ENCODE assay signal across 8 cellular contexts in the genomic region with DNA sequence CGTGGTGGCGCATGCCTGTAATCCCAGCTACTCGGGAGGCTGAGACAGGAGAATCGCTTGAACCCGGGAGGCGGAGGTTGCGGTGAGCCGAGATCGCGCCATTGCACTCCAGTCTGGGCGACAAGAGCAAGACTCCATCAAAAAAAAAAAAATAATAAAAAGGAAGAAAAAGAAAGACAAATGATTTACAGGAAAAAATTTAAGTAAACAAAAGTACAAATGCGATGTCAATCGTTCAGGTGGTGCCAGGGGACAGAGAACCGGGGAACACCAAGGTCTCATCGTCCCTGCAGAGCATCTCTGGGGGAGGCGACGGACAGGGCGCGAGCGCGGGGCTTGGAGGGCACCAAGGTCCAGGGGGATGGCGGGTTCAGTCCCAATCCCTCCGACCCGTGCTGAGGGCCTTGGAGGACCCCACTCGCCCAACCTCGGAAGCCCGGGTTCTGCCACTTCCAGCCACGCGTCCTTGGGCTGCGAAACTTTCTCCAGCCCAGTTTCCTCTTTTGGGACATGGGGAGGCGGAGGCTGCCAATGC. TPM values are rescaled to one million over a fixed set of nuclear protein-coding genes. Genes with fewer than 3 reads are reported as not detected.
A peak's percentile ranks its signal among the peaks of the same experiment; 100 is the strongest.
DNase-seq lines count a peak whose midpoint lies in the region; ATAC-seq and TF ChIP-seq lines count a peak whose summit lies in the region.

No MANE protein-coding gene starts in this region.

- H3K36me3 Mint-ChIP-seq in CD8-positive, alpha-beta T cell: peaks cover 29% of the 10 kb centered on the region
- H3K36me3 Mint-ChIP-seq in HFFc6 (ENCODE audit: low read depth): peaks cover 29% of the 10 kb centered on the region
- peaks cover 37% of the 10 kb centered on the region for H3K36me3 Mint-ChIP-seq in activated CD8-positive, alpha-beta T cell treated with anti-CD3 and anti-CD28 coated beads, Interleukin-2, amount 10 ng/mL, durations not matched to agents 7 days and 5 days (ENCODE audit: low read depth)

- no peaks in the 10 kb centered on the region for H3K9me3 ChIP-seq in CD8-positive, alpha-beta T cell (ENCODE audit: low read length)
- no peaks in the 10 kb centered on the region for H3K9me3 ChIP-seq in hepatocyte (ENCODE audit: low read depth)
- H3K9me3 ChIP-seq in smooth muscle cell (replicated peaks; ENCODE audit: low read depth): no peaks in the 10 kb centered on the region

- H3K27ac Mint-ChIP-seq in CD8-positive, alpha-beta T cell: peak overlapping the region; percentile 98
- peak overlapping the region; percentile 97 for H3K27ac Mint-ChIP-seq in HFFc6
- H3K27ac Mint-ChIP-seq in activated CD8-positive, alpha-beta T cell treated with anti-CD3 and anti-CD28 coated beads, Interleukin-2, amount 10 ng/mL, durations not matched to agents 7 days and 5 days: peak overlapping the region; percentile 99

- intact Hi-C loops in CD8-positive, alpha-beta T cell (cut with DNase I, micrococcal nuclease): loop anchor here (1.0 kb wide), 3 partner anchors 29 to 424 kb away; a partner anchor contains a TSS

- peaks cover 35% of the 10 kb centered on the region for H3K4me1 Mint-ChIP-seq in CD8-positive, alpha-beta T cell (ENCODE audit: low read depth)
- peaks cover 36% of the 10 kb centered on the region for H3K4me1 Mint-ChIP-seq in HFFc6 (ENCODE audit: low read depth)
- peaks cover 32% of the 10 kb centered on the region for H3K4me1 Mint-ChIP-seq in activated CD8-positive, alpha-beta T cell treated with anti-CD3 and anti-CD28 coated beads, Interleukin-2, amount 10 ng/mL, durations not matched to agents 7 days and 5 days (ENCODE audit: low read depth)

- POLR2A ChIA-PET in CD8-positive, alpha-beta T cell (lab: Charles Lee): interaction anchor here (1.0 to 3.3 kb wide), 8 partner anchors 11 to 80 kb away, joined by 3 to 25 read pairs (median 5); a partner anchor contains a TSS
- POLR2A ChIA-PET in activated CD8-positive, alpha-beta T cell treated with anti-CD3 and anti-CD28 coated beads, Interleukin-2, amount 10 ng/mL, durations not matched to agents 7 days and 5 days (lab: Charles Lee): interaction anchor here (1.0 to 3.9 kb wide), 15 partner anchors 10 to 1345 kb away, joined by 3 to 21 read pairs (median 5); a partner anchor contains a TSS

- H3K27me3 Mint-ChIP-seq in CD8-positive, alpha-beta T cell (ENCODE audit: low read depth): no peaks in the 10 kb centered on the region
- peaks cover 7% of the 10 kb centered on the region for H3K27me3 Mint-ChIP-seq in HFFc6 (ENCODE audit: insufficient read depth)
- H3K27me3 Mint-ChIP-seq in activated CD8-positive, alpha-beta T cell treated with anti-CD3 and anti-CD28 coated beads, Interleukin-2, amount 10 ng/mL, durations not matched to agents 7 days and 5 days (ENCODE audit: low read depth): peaks cover 2% of the 10 kb centered on the region

- DNase-seq in CD8-positive, alpha-beta T cell: peak in 1 of 7 experiments; percentile 5
- DNase-seq in HFFc6 (no peak), hepatocyte (ENCODE audit: low spot score) (no peak), smooth muscle cell (lab: John Stamatoyannopoulos, UW; ENCODE audit: unreplicated experiment) (no peak), hippocampal formation (lab: John Stamatoyannopoulos, UW) (no peak)
- peak; percentile 53 for DNase-seq in activated CD8-positive, alpha-beta T cell treated with anti-CD3 and anti-CD28 coated beads, Interleukin-2, amount 10 ng/mL, durations not matched to agents 7 days and 5 days

- peaks cover 28% of the 10 kb centered on the region for H3K4me1 ChIP-seq in CD8-positive, alpha-beta T cell (ENCODE audit: insufficient read depth, low read length)
- peaks cover 26% of the 10 kb centered on the region for H3K4me1 ChIP-seq in hepatocyte (ENCODE audit: insufficient read depth)
- peaks cover 11% of the 10 kb centered on the region for H3K4me1 ChIP-seq in smooth muscle cell (ENCODE audit: low read depth)

- H3K79me2 ChIP-seq in hepatocyte (peaks cover 37% of the 10 kb centered on the region), smooth muscle cell (ENCODE audit: low read depth) (peaks cover 43% of the 10 kb centered on the region)

- peaks cover 20% of the 10 kb centered on the region for H3K36me3 ChIP-seq in CD8-positive, alpha-beta T cell (ENCODE audit: insufficient read depth, low read length)
- H3K36me3 ChIP-seq in hepatocyte (replicated peaks; ENCODE audit: insufficient read depth, low read depth): no peaks in the 10 kb centered on the region
- H3K36me3 ChIP-seq in smooth muscle cell (ENCODE audit: low read depth): peaks cover 3% of the 10 kb centered on the region

- peak overlapping the region; percentile 91 for H3K4me2 ChIP-seq in hepatocyte
- peak overlapping the region; percentile 95 for H3K4me2 ChIP-seq in smooth muscle cell

- peaks cover 18% of the 10 kb centered on the region for H3F3A ChIP-seq in smooth muscle cell (ENCODE audit: low read depth)

- H2AFZ ChIP-seq in hepatocyte (peak overlapping the region; percentile 77), smooth muscle cell (ENCODE audit: low read depth) (peak overlapping the region; percentile 28)

- WGBS in hepatocyte (ENCODE audit: low lambda C conversion rate, missing lambda C conversion rate): 34% methylated on average over 28 of the region's 31 CpGs
- 28% methylated on average over 28 of the region's 31 CpGs for WGBS in smooth muscle cell (ENCODE audit: low lambda C conversion rate)

- H3K9me2 ChIP-seq in hepatocyte (replicated peaks; ENCODE audit: insufficient read depth): no peaks in the 10 kb centered on the region

- peak overlapping the region; percentile 4 for H3K9ac ChIP-seq in smooth muscle cell (ENCODE audit: low read depth)

- peak overlapping the region; percentile 98 for H3K4me3 Mint-ChIP-seq in CD8-positive, alpha-beta T cell
- peak overlapping the region; percentile 96 for H3K4me3 Mint-ChIP-seq in HFFc6
- H3K4me3 Mint-ChIP-seq in activated CD8-positive, alpha-beta T cell treated with anti-CD3 and anti-CD28 coated beads, Interleukin-2, amount 10 ng/mL, durations not matched to agents 7 days and 5 days: peak overlapping the region; percentile 96

- CTCF ChIA-PET in CD8-positive, alpha-beta T cell (lab: Charles Lee): interaction anchor here (1.1 to 1.2 kb wide), 2 partner anchors 10 to 127 kb away, joined by 3 to 4 read pairs; no protein-coding TSS in a partner anchor
- CTCF ChIA-PET in activated CD8-positive, alpha-beta T cell treated with anti-CD3 and anti-CD28 coated beads, Interleukin-2, amount 10 ng/mL, durations not matched to agents 7 days and 5 days (lab: Charles Lee): interaction anchor here (0.9 to 1.5 kb wide), 3 partner anchors 31 to 83 kb away, joined by 3 to 6 read pairs (median 4); no protein-coding TSS in a partner anchor

- H3K9me3 Mint-ChIP-seq in CD8-positive, alpha-beta T cell: no peaks in the 10 kb centered on the region
- peaks cover 4% of the 10 kb centered on the region for H3K9me3 Mint-ChIP-seq in HFFc6
- H3K9me3 Mint-ChIP-seq in activated CD8-positive, alpha-beta T cell treated with anti-CD3 and anti-CD28 coated beads, Interleukin-2, amount 10 ng/mL, durations not matched to agents 7 days and 5 days (ENCODE audit: insufficient read depth): no peaks in the 10 kb centered on the region

- no peaks in the 10 kb centered on the region for H3K27me3 ChIP-seq in CD8-positive, alpha-beta T cell (ENCODE audit: insufficient read depth, low read length)
- H3K27me3 ChIP-seq in hepatocyte: no peaks in the 10 kb centered on the region
- no peaks in the 10 kb centered on the region for H3K27me3 ChIP-seq in smooth muscle cell (ENCODE audit: low read depth)

- no peak for TF ChIP-seq CTCF in CD8-positive, alpha-beta T cell (IDR thresholded peaks at IDR 0.05)
- TF ChIP-seq CTCF in HFFc6 (IDR thresholded peaks at IDR 0.05): no peak
- TF ChIP-seq CTCF in hepatocyte (IDR thresholded peaks at IDR 0.05; ENCODE audit: poor library complexity): no peak
- no peak for TF ChIP-seq CTCF in smooth muscle cell (IDR thresholded peaks at IDR 0.05; ENCODE audit: borderline replicate concordance, insufficient read depth, poor library complexity, severe bottlenecking)

- peak overlapping the region; percentile 65 for H3K4me3 ChIP-seq in CD8-positive, alpha-beta T cell (ENCODE audit: low read depth, low read length)
- peak overlapping the region; percentile 68 for H3K4me3 ChIP-seq in hepatocyte
- H3K4me3 ChIP-seq in smooth muscle cell: peak overlapping the region; percentile 99

- no peak for ATAC-seq in CD8-positive, alpha-beta T cell
- ATAC-seq in activated CD8-positive, alpha-beta T cell treated with anti-CD3 and anti-CD28 coated beads, Interleukin-2, amount 10 ng/mL, durations not matched to agents 7 days and 5 days: peak; percentile 13
- ATAC-seq in HG02571 (IDR thresholded peaks at IDR 0.05; ENCODE audit: unreplicated experiment): no peak
- ATAC-seq in GM18909 (IDR thresholded peaks at IDR 0.05; ENCODE audit: poor library complexity, unreplicated experiment): no peak

- peak overlapping the region; percentile 80 for H3K27ac ChIP-seq in CD8-positive, alpha-beta T cell (ENCODE audit: low read depth, low read length)
- H3K27ac ChIP-seq in hepatocyte (peak overlapping the region; percentile 43), smooth muscle cell (ENCODE audit: low read depth) (no peak overlapping the region)

- peaks cover 37% of the 10 kb centered on the region for H4K20me1 ChIP-seq in hepatocyte (ENCODE audit: insufficient read depth, poor library complexity, severe bottlenecking)
- H4K20me1 ChIP-seq in smooth muscle cell (ENCODE audit: low read depth): peaks cover 36% of the 10 kb centered on the region

RNA-seq across cellular contexts. Expression of a gene that starts 0.6 kb away (rescaled TPM):
- total RNA-seq in CD8-positive, alpha-beta T cell: 10 to 100 TPM; 67.3 to 76.2 TPM
- total RNA-seq in HFFc6 (2021; fragmentation: NEBNext Ultra II Directional; extraction: Animal tissue kit (Norgen Biotek cat#: 25700)): 100 to 1,000 TPM; 153 to 218 (median 197) TPM
- 100 to 1,000 TPM; 335 to 336 TPM for total RNA-seq in activated CD8-positive, alpha-beta T cell treated with anti-CD3 and anti-CD28 coated beads, Interleukin-2, amount 10 ng/mL, durations not matched to agents 7 days and 5 days
- total RNA-seq in hepatocyte (83.2 and 85.2 TPM in 2 replicates), smooth muscle cell (79.3 and 83.0 TPM in 2 replicates)
- polyA plus RNA-seq in hepatocyte (169 and 175 TPM in 2 replicates), smooth muscle cell (169 and 170 TPM in 2 replicates)

RNA-seq across cellular contexts. Expression of a gene that starts 16.6 kb away (rescaled TPM):
- not detected for total RNA-seq in CD8-positive, alpha-beta T cell
- total RNA-seq in HFFc6 (2021; fragmentation: NEBNext Ultra II Directional; extraction: Animal tissue kit (Norgen Biotek cat#: 25700)): not detected
- total RNA-seq in activated CD8-positive, alpha-beta T cell treated with anti-CD3 and anti-CD28 coated beads, Interleukin-2, amount 10 ng/mL, durations not matched to agents 7 days and 5 days: not detected
- total RNA-seq in hepatocyte: not detected in 2 replicates
- polyA plus RNA-seq in hepatocyte: not detected in 2 replicates
- total RNA-seq in smooth muscle cell: 0.13 and 0.22 TPM in 2 replicates
- not detected in 2 replicates for polyA plus RNA-seq in smooth muscle cell

RNA-seq across cellular contexts. Expression of a gene that starts 28.9 kb away (rescaled TPM):
- 10 to 100 TPM; 82.8 to 90.3 TPM for total RNA-seq in CD8-positive, alpha-beta T cell
- total RNA-seq in HFFc6 (2021; fragmentation: NEBNext Ultra II Directional; extraction: Animal tissue kit (Norgen Biotek cat#: 25700)): 10 to 100 TPM; 18.7 to 25.6 (median 23.9) TPM
- 100 to 1,000 TPM; 125 to 126 TPM for total RNA-seq in activated CD8-positive, alpha-beta T cell treated with anti-CD3 and anti-CD28 coated beads, Interleukin-2, amount 10 ng/mL, durations not matched to agents 7 days and 5 days
- total RNA-seq in hepatocyte (35.4 and 40.3 TPM in 2 replicates), smooth muscle cell (15.7 and 17.1 TPM in 2 replicates)
- polyA plus RNA-seq in hepatocyte (60.0 and 82.2 TPM in 2 replicates), smooth muscle cell (27.8 and 34.2 TPM in 2 replicates)

RNA-seq across cellular contexts. Expression of a gene that starts 50.1 kb away (rescaled TPM):
- total RNA-seq in CD8-positive, alpha-beta T cell: 10 to 100 TPM; 48.8 to 49.6 TPM
- total RNA-seq in HFFc6 (2021; fragmentation: NEBNext Ultra II Directional; extraction: Animal tissue kit (Norgen Biotek cat#: 25700)): 100 to 1,000 TPM; 172 to 204 (median 184) TPM
- total RNA-seq in activated CD8-positive, alpha-beta T cell treated with anti-CD3 and anti-CD28 coated beads, Interleukin-2, amount 10 ng/mL, durations not matched to agents 7 days and 5 days: 100 to 1,000 TPM; 176 to 184 TPM
- total RNA-seq in hepatocyte (178 and 188 TPM in 2 replicates), smooth muscle cell (162 and 324 TPM in 2 replicates)
- polyA plus RNA-seq in hepatocyte (148 and 149 TPM in 2 replicates), smooth muscle cell (166 and 167 TPM in 2 replicates)
